1 cellular context compared by ENCODE assay signal in the genomic region with DNA sequence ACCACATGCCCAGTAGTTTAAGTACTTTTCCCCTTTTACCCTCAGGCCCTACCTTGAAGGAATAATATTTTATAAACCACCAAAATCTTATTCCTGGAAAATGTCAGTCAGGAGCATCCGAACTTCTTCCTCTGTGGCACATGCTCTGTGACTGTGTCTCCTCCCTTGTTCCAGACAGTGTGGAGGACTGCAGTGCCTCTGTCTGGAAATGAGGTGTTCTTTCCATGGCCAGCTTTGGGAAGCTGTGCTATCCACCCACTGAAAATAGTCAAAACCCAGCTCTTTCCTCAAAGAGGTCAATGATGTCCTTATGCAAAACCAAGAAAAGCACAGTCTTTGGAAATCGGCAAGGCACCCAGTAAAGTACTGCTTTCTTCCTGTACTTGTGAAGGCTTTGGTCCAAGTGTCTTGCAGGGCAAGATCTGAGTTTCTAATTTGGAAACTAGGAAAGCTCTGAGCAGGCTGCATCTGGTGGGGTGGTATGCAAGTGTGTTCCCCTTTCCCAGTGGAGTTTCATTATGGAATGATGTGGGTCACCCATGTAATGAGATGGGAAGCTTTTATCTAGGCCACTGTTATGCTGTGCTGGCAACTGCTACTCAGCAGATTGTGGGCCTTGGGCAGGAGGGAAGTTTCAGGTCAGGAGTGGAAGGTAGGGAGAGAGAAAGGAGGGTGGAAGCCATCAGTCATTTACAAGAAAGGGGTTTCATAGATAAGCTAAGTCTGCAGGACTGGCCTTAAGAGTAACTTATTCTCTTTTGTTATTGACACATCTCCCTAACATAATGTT.
TF ChIP-seq lines count a peak whose summit lies in the region.

No MANE protein-coding gene starts in this region.

TF ChIP-seq in K562, 482 proteins besides CTCF, POLR2A, EP300 and RAD21:
- TF ChIP-seq STAG1 (CRISPR knock-in tag; IDR thresholded peaks at IDR 0.05; ENCODE audit: borderline replicate concordance) (no peak), TCF3 (CRISPR knock-in tag; IDR thresholded peaks at IDR 0.05) (0 out of 2 replicates have a peak, but pooled peaks have one; percentile 17), C11orf30 (IDR thresholded peaks at IDR 0.05; ENCODE audit: low read depth) (peak; percentile 41; the same call in 1 of the 2 replicates), TBL1XR1 (IDR thresholded peaks at IDR 0.05; ENCODE audit: low read length in 2 of 2) (no peak), ETV6 (IDR thresholded peaks at IDR 0.05; ENCODE audit: borderline replicate concordance in 1 of 2, low read depth in 2 of 2, low read length in 1 of 2) (no peak), ETV6 (CRISPR knock-in tag; IDR thresholded peaks at IDR 0.05; ENCODE audit: borderline replicate concordance) (no peak), GABPA (tag; conservative IDR thresholded peaks at IDR 0.05; ENCODE audit: low read depth) (no peak), ZNF316 (IDR thresholded peaks at IDR 0.05) (peak; percentile 27), MEIS2 (IDR thresholded peaks at IDR 0.05; ENCODE audit: partially characterized antibody) (peak; percentile 18)
- TF ChIP-seq, protein P1, sequence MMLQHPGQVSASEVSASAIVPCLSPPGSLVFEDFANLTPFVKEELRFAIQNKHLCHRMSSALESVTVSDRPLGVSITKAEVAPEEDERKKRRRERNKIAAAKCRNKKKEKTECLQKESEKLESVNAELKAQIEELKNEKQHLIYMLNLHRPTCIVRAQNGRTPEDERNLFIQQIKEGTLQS (IDR thresholded peaks at IDR 0.05): no peak
- TF ChIP-seq, protein P1 (CRISPR knock-in tag; conservative IDR thresholded peaks at IDR 0.05): no peak
